ENCODE assay signal across 8 cellular contexts in genomic region chr10:92688927-92689662, GRCh38. TPM values are rescaled to one million over a fixed set of nuclear protein-coding genes. Genes with fewer than 3 reads are reported as not detected.
DNase-seq lines count a peak whose midpoint lies in the region; ATAC-seq and TF ChIP-seq lines count a peak whose summit lies in the region.

No MANE protein-coding gene starts in this region.

- no peak overlapping the region for H3K27ac ChIP-seq in 22Rv1
- peak overlapping the region; percentile 72 to 90 (median 82) for H3K27ac ChIP-seq in esophagus squamous epithelium

- TF ChIP-seq POLR2A in esophagus squamous epithelium (IDR thresholded peaks at IDR 0.05), result no peak

- H3K4me3 Mint-ChIP-seq in T-cell (peak overlapping the region; percentile 72 to 81 (median 74)), naive B cell (peak overlapping the region; percentile 89 to 97 (median 93))

- peak; percentile 9 for ATAC-seq in HG03521 (IDR thresholded peaks at IDR 0.05; ENCODE audit: unreplicated experiment)
- peak; percentile 6 to 35 (median 12) for ATAC-seq in T-cell (replicated peaks in 1 of 4)
- peak; percentile 5 to 8 for ATAC-seq in naive B cell (ENCODE audit: low read depth in 2 of 2)

- H3K36me3 Mint-ChIP-seq in T-cell, result peaks cover 5% of the 10 kb centered on the region
- peaks cover 15 to 37% of the 10 kb centered on the region in 2 donors for H3K36me3 Mint-ChIP-seq in naive B cell

- POLR2A ChIA-PET in T-cell (lab: Charles Lee), result no interaction called here

- peaks cover 0 to 57% (median 5%) of the 10 kb centered on the region in 3 donors for H3K4me1 ChIP-seq in esophagus squamous epithelium

- DNase-seq in T-cell (peak in 6 of 34 experiments; percentile 4 to 32 (median 10)), esophagus squamous epithelium (lab: John Stamatoyannopoulos, UW) (no peak), naive B cell (no peak), cerebellum (ENCODE audit: low spot score) (no peak), NCI-H187 treated with DMSO at 0.1 percent for 48 hours (lab: John Stamatoyannopoulos, UW) (no peak)

- H3K4me1 Mint-ChIP-seq in T-cell (peaks cover 27 to 31% (median 30%) of the 10 kb centered on the region in 3 donors), naive B cell (peaks cover 33 to 45% (median 45%) of the 10 kb centered on the region in 3 donors)

- no peaks in the 10 kb centered on the region for H3K9me3 ChIP-seq in esophagus squamous epithelium

- WGBS in esophagus squamous epithelium, 2 donors, result 0 to 3% methylated on average over 9 to 28 of the region's 63 CpGs

- H3K9me3 Mint-ChIP-seq in T-cell, result peaks cover 0 to 12% (median 2%) of the 10 kb centered on the region in 3 donors
- peaks cover 0 to 17% (median 5%) of the 10 kb centered on the region in 7 donors for H3K9me3 Mint-ChIP-seq in naive B cell

- peak; percentile 17 for TF ChIP-seq CTCF in 22Rv1 (IDR thresholded peaks at IDR 0.05)
- 0 out of 2 replicates have a peak, but pooled peaks have one; percentile 9 for TF ChIP-seq CTCF in GM12875 (IDR thresholded peaks at IDR 0.05; ENCODE audit: borderline replicate concordance, insufficient read depth, low read depth, low read length)
- TF ChIP-seq CTCF in esophagus squamous epithelium (IDR thresholded peaks at IDR 0.05), result no peak

- H3K27me3 Mint-ChIP-seq in T-cell, result peaks cover 50 to 60% of the 10 kb centered on the region in 2 donors
- no peaks in the 10 kb centered on the region for H3K27me3 Mint-ChIP-seq in naive B cell

- H3K36me3 ChIP-seq in esophagus squamous epithelium, result no peaks in the 10 kb centered on the region

- no peak overlapping the region for H3K27ac Mint-ChIP-seq in T-cell
- peak overlapping the region; percentile 27 to 94 (median 90) for H3K27ac Mint-ChIP-seq in naive B cell

- CTCF ChIA-PET in T-cell (lab: Charles Lee), result interaction anchor here in 1 of 2 donors (0.9 kb wide), 1 partner anchor 13 kb away, joined by 4 read pairs; no protein-coding TSS in a partner anchor

- intact Hi-C loops in esophagus squamous epithelium (cut with DNase I), result no loop called here

- H3K4me3 ChIP-seq in GM12875 (ENCODE audit: low read depth, low read length), result peak overlapping the region; percentile 46
- peak overlapping the region; percentile 59 to 75 (median 68) for H3K4me3 ChIP-seq in esophagus squamous epithelium

- H3K27me3 ChIP-seq in esophagus squamous epithelium, result peaks cover 0 to 58% (median 2%) of the 10 kb centered on the region in 4 donors

RNA-seq across cellular contexts. Expression of gene HHEX, which starts 0.7 kb away (rescaled TPM):
- total RNA-seq in T-cell (1 to 10 TPM; 1.3 to 5.8 (median 3.6) TPM), esophagus squamous epithelium (1 to 10 TPM in 3 of 4 donors, not detected in 1; 1.6 to 4.2 (median 3.2) TPM), cerebellum (2.1 TPM)
- polyA plus RNA-seq in naive B cell (ENCODE audit: low read depth in 6 of 6), result 100 to 1,000 TPM; 140 to 208 (median 160) TPM

Comparison
In these comparisons a context has a peak if more than half of its experiments do, and no peak if none do; other contexts are left out.
1. CTCF ChIP-seq: peak in 22Rv1 (single experiment) and GM12875 (single experiment); none in esophagus squamous epithelium (0 of 6).
2. H3K27ac Mint-ChIP-seq: peak in naive B cell (6 of 6); none in T-cell (0 of 2).
3. Peak in every context shown above with its lines, with median percentiles within 50 percentile points of each other: ATAC-seq.